Comparison of ENCODE assay signal across 1 cellular context in the genomic region with DNA sequence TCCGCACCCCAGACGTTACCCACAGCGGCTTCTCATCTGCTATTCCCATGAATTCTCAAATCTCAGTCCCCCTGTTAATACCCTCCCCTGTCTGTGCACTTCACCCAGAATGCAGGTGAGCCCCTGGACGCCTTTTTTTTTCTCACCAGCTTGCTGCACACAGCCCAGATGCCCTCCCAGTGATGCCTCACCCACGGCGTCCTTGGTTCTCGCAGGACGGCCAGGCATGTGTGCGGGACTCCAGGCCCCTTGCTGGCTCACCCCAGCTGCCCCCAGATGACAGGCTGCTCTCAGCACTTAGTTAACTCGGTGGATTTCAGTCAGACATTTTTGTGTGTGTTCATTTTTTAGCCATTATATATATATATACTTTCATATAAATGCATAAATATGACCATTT.
TF ChIP-seq lines count a peak whose summit lies in the region.

No MANE protein-coding gene starts in this region.

TF ChIP-seq in IMR-90, 13 proteins besides CTCF, POLR2A, EP300 and RAD21:
- TF ChIP-seq, protein P1, sequence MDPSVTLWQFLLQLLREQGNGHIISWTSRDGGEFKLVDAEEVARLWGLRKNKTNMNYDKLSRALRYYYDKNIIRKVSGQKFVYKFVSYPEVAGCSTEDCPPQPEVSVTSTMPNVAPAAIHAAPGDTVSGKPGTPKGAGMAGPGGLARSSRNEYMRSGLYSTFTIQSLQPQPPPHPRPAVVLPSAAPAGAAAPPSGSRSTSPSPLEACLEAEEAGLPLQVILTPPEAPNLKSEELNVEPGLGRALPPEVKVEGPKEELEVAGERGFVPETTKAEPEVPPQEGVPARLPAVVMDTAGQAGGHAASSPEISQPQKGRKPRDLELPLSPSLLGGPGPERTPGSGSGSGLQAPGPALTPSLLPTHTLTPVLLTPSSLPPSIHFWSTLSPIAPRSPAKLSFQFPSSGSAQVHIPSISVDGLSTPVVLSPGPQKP (IDR thresholded peaks at IDR 0.05; ENCODE audit: borderline replicate concordance, low read depth, low read length), result no peak
- no peak for TF ChIP-seq MAZ (IDR thresholded peaks at IDR 0.05; ENCODE audit: borderline replicate concordance, low read depth, low read length)
- no peak for TF ChIP-seq MXI1 (IDR thresholded peaks at IDR 0.05; ENCODE audit: borderline replicate concordance, low read depth, low read length)
- no peak for TF ChIP-seq MAFK (IDR thresholded peaks at IDR 0.05; ENCODE audit: low read depth, low read length)
- no peak for TF ChIP-seq RCOR1 (IDR thresholded peaks at IDR 0.05; ENCODE audit: insufficient replicate concordance, low read length)
- no peak for TF ChIP-seq BHLHE40 (IDR thresholded peaks at IDR 0.05; ENCODE audit: low read depth, low read length)
- no peak for TF ChIP-seq CHD1 (IDR thresholded peaks at IDR 0.05; ENCODE audit: low read depth, low read length)
- TF ChIP-seq NFE2L2 (IDR thresholded peaks at IDR 0.05; ENCODE audit: low read depth, low read length), result no peak
- no peak for TF ChIP-seq CEBPB (IDR thresholded peaks at IDR 0.05; ENCODE audit: low read depth, low read length)
- no peak for TF ChIP-seq FOS (IDR thresholded peaks at IDR 0.05; ENCODE audit: low read depth, low read length)
- TF ChIP-seq RFX5 (IDR thresholded peaks at IDR 0.05; ENCODE audit: low read depth, low read length), result no peak
- TF ChIP-seq, protein P2, sequence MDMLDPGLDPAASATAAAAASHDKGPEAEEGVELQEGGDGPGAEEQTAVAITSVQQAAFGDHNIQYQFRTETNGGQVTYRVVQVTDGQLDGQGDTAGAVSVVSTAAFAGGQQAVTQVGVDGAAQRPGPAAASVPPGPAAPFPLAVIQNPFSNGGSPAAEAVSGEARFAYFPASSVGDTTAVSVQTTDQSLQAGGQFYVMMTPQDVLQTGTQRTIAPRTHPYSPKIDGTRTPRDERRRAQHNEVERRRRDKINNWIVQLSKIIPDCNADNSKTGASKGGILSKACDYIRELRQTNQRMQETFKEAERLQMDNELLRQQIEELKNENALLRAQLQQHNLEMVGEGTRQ (IDR thresholded peaks at IDR 0.05; ENCODE audit: low read depth, low read length), result no peak
- TF ChIP-seq SMC3 (IDR thresholded peaks at IDR 0.05; ENCODE audit: low read depth, low read length), result no peak
TF ChIP-seq in IMR-90: peak in this region for 0.
